ENCODE assay signal across 25 cellular contexts in the genomic region with DNA sequence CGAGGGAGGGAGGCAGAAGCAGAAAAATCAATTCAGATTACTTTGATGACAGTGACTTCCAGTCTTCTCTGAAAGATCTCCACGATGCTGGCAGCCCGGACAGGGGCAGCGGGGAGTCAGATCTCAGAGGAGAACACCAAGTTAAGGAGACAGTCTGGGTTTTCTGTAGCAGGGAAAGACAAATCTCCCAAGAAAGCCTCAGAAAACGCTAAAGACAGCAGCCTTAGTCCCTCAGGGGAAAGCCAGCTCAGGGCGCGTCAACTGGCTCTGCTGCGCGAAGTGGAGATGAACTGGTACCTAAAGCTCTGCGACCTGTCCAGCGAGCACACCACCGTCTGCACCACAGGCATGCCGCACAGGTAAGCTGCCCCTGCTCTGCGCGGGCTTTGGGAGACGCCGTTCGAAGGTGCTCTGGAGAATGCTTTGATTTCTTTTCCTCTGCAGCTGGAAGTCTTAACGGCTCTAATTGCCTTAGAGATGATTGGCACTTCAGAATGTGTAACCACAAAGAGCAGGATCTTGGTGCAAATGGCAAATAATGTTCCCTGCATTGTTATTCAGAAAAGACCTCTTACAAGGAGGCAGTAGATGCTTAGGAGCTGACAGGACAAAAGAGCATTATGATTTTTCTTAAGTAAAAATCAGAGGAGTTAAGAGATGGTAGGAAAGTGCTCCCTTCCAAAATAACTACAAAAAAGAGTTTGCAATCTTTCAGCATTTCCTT. TPM values are rescaled to one million over a fixed set of nuclear protein-coding genes. Genes with fewer than 3 reads are reported as not detected.
DNase-seq lines count a peak whose midpoint lies in the region; ATAC-seq and TF ChIP-seq lines count a peak whose summit lies in the region.
"Had no signal": no experiment of that assay in that cellular context is flagged by ENCODE, and none has a peak within 500 bp of the region (broad histone marks: within the 10 kb centered on the region; RNA-seq: fewer than 3 reads in every experiment).

Gene KCNAB1 (plus strand): TSS at position 51 of the 724 bp plus-strand sequence.

- no peaks in the 10 kb centered on the region for H3K27me3 ChIP-seq in tibial artery
- H3K27me3 ChIP-seq: BLaER1 had no signal

- ATAC-seq in SK-N-SH treated with all-trans-retinoic acid at 6 μM for 48 hours (peak; percentile 34; the same call in 2 of the 3 replicates), HG02759 (IDR thresholded peaks at IDR 0.05; ENCODE audit: unreplicated experiment) (no peak), GM18511 (IDR thresholded peaks at IDR 0.05; ENCODE audit: unreplicated experiment) (no peak), left colon (no peak)
- ATAC-seq: K562; left lung; natural killer cell; stimulated activated naive CD8-positive, alpha-beta T cell treated with anti-CD3 and anti-CD28 coated beads, Interleukin-15, Interleukin-2, amounts not matched to agents 100 U/mL and 50 U/mL, for 24 hours had no signal

- peak within 1 kb of the TSS; percentile 32 to 46 for H3K4me3 ChIP-seq in tibial artery
- H3K4me3 ChIP-seq: BLaER1, K562, left lung had no signal

- no peaks in the 10 kb centered on the region for H3K9me3 Mint-ChIP-seq in nephron progenitor cell
- H3K9me3 Mint-ChIP-seq: mesothelial cell of epicardium, natural killer cell had no signal

- H3K9me3 ChIP-seq in tibial artery = no peaks in the 10 kb centered on the region
- H3K9me3 ChIP-seq: BLaER1, left lung had no signal

- intact Hi-C loops in tibial artery (cut with DNase I; ENCODE audit: low total_unique reads) (no loop called here), left colon (cut with DNase I, micrococcal nuclease) (no loop called here)

- H3K4me1 Mint-ChIP-seq in nephron progenitor cell = no peaks in the 10 kb centered on the region
- H3K4me1 Mint-ChIP-seq: natural killer cell had no signal

- no peaks in the 10 kb centered on the region for H3K36me3 ChIP-seq in tibial artery
- H3K36me3 ChIP-seq: BLaER1, left lung had no signal

- H3K27me3 Mint-ChIP-seq in nephron progenitor cell (ENCODE audit: low read depth, poor library complexity) = peaks cover 6% of the 10 kb centered on the region

- H3K27ac ChIP-seq in tibial artery = no peak within 1 kb of the TSS
- H3K27ac ChIP-seq: BLaER1, left lung, RWPE1 had no signal

- peak within 1 kb of the TSS; percentile 26 for H3K27ac Mint-ChIP-seq in nephron progenitor cell
- H3K27ac Mint-ChIP-seq: mesothelial cell of epicardium, natural killer cell had no signal

- H3K4me1 ChIP-seq in tibial artery = peaks cover 0 to 9% (median 2%) of the 10 kb centered on the region in 4 donors
- H3K4me1 ChIP-seq: BLaER1, left lung had no signal

- no peak within 1 kb of the TSS for H3K4me3 Mint-ChIP-seq in nephron progenitor cell
- H3K4me3 Mint-ChIP-seq: mesothelial cell of epicardium, natural killer cell had no signal

- DNase-seq in NCI-H82 (lab: John Stamatoyannopoulos, UW) (peak; percentile 35), NCI-H82 treated with DMSO at 0.1 percent for 48 hours (lab: John Stamatoyannopoulos, UW; ENCODE audit: unreplicated experiment) (no peak), nephron progenitor cell (no peak), tibial artery (no peak), left colon (no peak)
- DNase-seq: activated CD4-positive, alpha-beta T cell treated with anti-CD3 and anti-CD28 coated beads for 1 hour; activated CD8-positive, alpha-beta memory T cell treated with anti-CD3 and anti-CD28 coated beads for 24 hours; activated naive CD4-positive, alpha-beta T cell treated with anti-CD3 and anti-CD28 coated beads, Interleukin-2, amount 50 U/mL, for 16 hours; activated T-cell treated with anti-CD3 and anti-CD28 coated beads, Interleukin-2, amount 50 U/mL, for 48 hours; effector memory CD4-positive, alpha-beta T cell; GOT3; left lung; MM.1S; natural killer cell; NCI-H1694 treated with DMSO at 0.1 percent for 48 hours; NCI-H510A; stimulated activated CD4-positive, alpha-beta T cell treated with anti-CD3 and anti-CD28 coated beads, Interleukin-1b, Interleukin-23, amount 100 ng/mL, for 48 hours; stimulated activated naive CD8-positive, alpha-beta T cell treated with anti-CD3 and anti-CD28 coated beads, Interleukin-15, Interleukin-2, amounts not matched to agents 100 U/mL and 50 U/mL, for 24 hours had no signal

- H3K36me3 Mint-ChIP-seq in nephron progenitor cell (ENCODE audit: low read depth) = no peaks in the 10 kb centered on the region
- H3K36me3 Mint-ChIP-seq: mesothelial cell of epicardium, natural killer cell had no signal

- no peak for TF ChIP-seq CTCF in nephron progenitor cell (IDR thresholded peaks at IDR 0.05)
- no peak for TF ChIP-seq CTCF in tibial artery (IDR thresholded peaks at IDR 0.05)

TF ChIP-seq in SK-N-SH treated with all-trans-retinoic acid at 6 μM for 48 hours, 23 proteins besides CTCF, POLR2A, EP300 and RAD21 (continues in another document):
- TF ChIP-seq TSHZ2 (CRISPR knock-in tag; IDR thresholded peaks at IDR 0.05) (no peak), CSDC2 (CRISPR knock-in tag; IDR thresholded peaks at IDR 0.05) (no peak), ZC3H10 (CRISPR knock-in tag; IDR thresholded peaks at IDR 0.05) (no peak), ZNF8 (CRISPR knock-in tag; IDR thresholded peaks at IDR 0.05) (no peak), ESRRG (CRISPR knock-in tag; IDR thresholded peaks at IDR 0.05) (no peak), ZFP30 (CRISPR knock-in tag; IDR thresholded peaks at IDR 0.05) (no peak), CREB5 (CRISPR knock-in tag; IDR thresholded peaks at IDR 0.05; ENCODE audit: low read depth) (no peak), ZNF70 (CRISPR knock-in tag; IDR thresholded peaks at IDR 0.05) (no peak), SNAI2 (CRISPR knock-in tag; IDR thresholded peaks at IDR 0.05) (no peak), ZFP3 (CRISPR knock-in tag; IDR thresholded peaks at IDR 0.05) (no peak), TCF4 (CRISPR knock-in tag; IDR thresholded peaks at IDR 0.05; ENCODE audit: borderline replicate concordance) (no peak), BACH2 (CRISPR knock-in tag; IDR thresholded peaks at IDR 0.05; ENCODE audit: borderline replicate concordance) (no peak), TOX (CRISPR knock-in tag; IDR thresholded peaks at IDR 0.05; ENCODE audit: borderline replicate concordance) (no peak)
- TF ChIP-seq, protein P1, sequence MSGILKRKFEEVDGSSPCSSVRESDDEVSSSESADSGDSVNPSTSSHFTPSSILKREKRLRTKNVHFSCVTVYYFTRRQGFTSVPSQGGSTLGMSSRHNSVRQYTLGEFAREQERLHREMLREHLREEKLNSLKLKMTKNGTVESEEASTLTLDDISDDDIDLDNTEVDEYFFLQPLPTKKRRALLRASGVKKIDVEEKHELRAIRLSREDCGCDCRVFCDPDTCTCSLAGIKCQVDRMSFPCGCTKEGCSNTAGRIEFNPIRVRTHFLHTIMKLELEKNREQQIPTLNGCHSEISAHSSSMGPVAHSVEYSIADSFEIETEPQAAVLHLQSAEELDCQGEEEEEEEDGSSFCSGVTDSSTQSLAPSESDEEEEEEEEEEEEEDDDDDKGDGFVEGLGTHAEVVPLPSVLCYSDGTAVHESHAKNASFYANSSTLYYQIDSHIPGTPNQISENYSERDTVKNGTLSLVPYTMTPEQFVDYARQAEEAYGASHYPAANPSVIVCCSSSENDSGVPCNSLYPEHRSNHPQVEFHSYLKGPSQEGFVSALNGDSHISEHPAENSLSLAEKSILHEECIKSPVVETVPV (CRISPR knock-in tag; IDR thresholded peaks at IDR 0.05) = no peak

RNA-seq across cellular contexts. Expression of gene KCNAB1, which starts in this region (rescaled TPM):
- total RNA-seq in left colon = 1 to 10 TPM in 1 of 2 donors, under 1 TPM in 1; 0.70 to 3.3 TPM
- total RNA-seq: natural killer cell had no signal
